ENCODE assay signal across 17 cellular contexts in genomic region chr3:264394-265156, GRCh38.
DNase-seq lines count a peak whose midpoint lies in the region; ATAC-seq, FAIRE-seq and TF ChIP-seq lines count a peak whose summit lies in the region.
"Had no signal": no experiment of that assay in that cellular context is flagged by ENCODE, and none has a peak within 500 bp of the region (broad histone marks: within the 10 kb centered on the region; RNA-seq: fewer than 3 reads in every experiment).

No MANE protein-coding gene starts in this region.

- CTCF ChIA-PET in MCF 10A (lab: Yijun Ruan, JAX): no interaction called here

- H3K4me3 ChIP-seq in breast epithelium: no peak overlapping the region

- BruUV-seq in MCF 10A (replicated peaks; lab: Mats Ljungman, UMichigan): no TSS peak

- peaks cover 4% of the 10 kb centered on the region for H3K27me3 Mint-ChIP-seq in MCF 10A (ENCODE audit: insufficient read depth, unreplicated experiment)
- H3K27me3 Mint-ChIP-seq: activated T-cell treated with anti-CD3 and anti-CD28 coated beads, Interleukin-2, amount 50 U/mL, for 24 hours had no signal

- H3K36me3 Mint-ChIP-seq in MCF 10A (ENCODE audit: insufficient read depth, unreplicated experiment): peaks cover 4% of the 10 kb centered on the region

- no peak for TF ChIP-seq POLR2A in breast epithelium (IDR thresholded peaks at IDR 0.05)

- no peak for FAIRE-seq in GM19239 (lab: Jason Lieb, UNC)
- FAIRE-seq: endometrium, G401.6, kidney had no signal

- H3K27me3 ChIP-seq in breast epithelium: no peaks in the 10 kb centered on the region

- H3K36me3 ChIP-seq in breast epithelium: no peaks in the 10 kb centered on the region

- H3K4me1 Mint-ChIP-seq in MCF 10A (ENCODE audit: insufficient read depth, unreplicated experiment): peaks cover 5% of the 10 kb centered on the region

- no peaks in the 10 kb centered on the region for H3K9me3 Mint-ChIP-seq in MCF 10A (ENCODE audit: unreplicated experiment)
- H3K9me3 Mint-ChIP-seq: activated T-cell treated with anti-CD3 and anti-CD28 coated beads, Interleukin-2, amount 50 U/mL, for 24 hours had no signal

- no peaks in the 10 kb centered on the region for H3K9me3 ChIP-seq in breast epithelium

- peak overlapping the region in 1 of 2 donors; percentile 34 for H3K27ac ChIP-seq in breast epithelium

- TF ChIP-seq CTCF in MCF 10A (IDR thresholded peaks at IDR 0.05; ENCODE audit: unreplicated experiment) (no peak), breast epithelium (IDR thresholded peaks at IDR 0.05) (no peak)

- no peak overlapping the region for H3K4me3 Mint-ChIP-seq in MCF 10A (ENCODE audit: unreplicated experiment)
- H3K4me3 Mint-ChIP-seq: activated T-cell treated with anti-CD3 and anti-CD28 coated beads, Interleukin-2, amount 50 U/mL, for 24 hours had no signal

- intact Hi-C loops in MCF 10A (cut with micrococcal nuclease): no loop called here
- intact Hi-C loops in breast epithelium (cut with DNase I; ENCODE audit: low total_unique reads): no loop called here

- POLR2A ChIA-PET in MCF 10A (lab: Yijun Ruan, JAX): no interaction called here

- peak; percentile 91 for DNase-seq in MCF 10A (ENCODE audit: unreplicated experiment)
- DNase-seq in breast epithelium (ENCODE audit: low spot score in 2 of 2): no peak
- peak; percentile 91 for DNase-seq in astrocyte of the hippocampus (ENCODE audit: low read depth, low spot score)
- DNase-seq in kidney tubule cell (ENCODE audit: low spot score): peak; percentile 94
- DNase-seq in T1000 (lab: John Stamatoyannopoulos, UW): no peak
- DNase-seq in stimulated activated CD4-positive, alpha-beta T cell treated with anti-CD3 and anti-CD28 coated beads, Interleukin-12 subunit alpha, Interleukin-12 subunit beta, amount 100 ng/mL, for 4 hours: no peak
- DNase-seq in GM19239 (ENCODE audit: insufficient read length, low spot score): no peak
- DNase-seq: ACHN; activated T-cell treated with anti-CD3 and anti-CD28 coated beads, Interleukin-2, amount 50 U/mL, for 24 hours; anterior cingulate cortex; kidney; NCI-H1417 treated with DMSO at 0.1 percent for 48 hours; stimulated activated CD4-positive, alpha-beta T cell treated with anti-CD3 and anti-CD28 coated beads, Interleukin-2, amount 100 ng/mL, for 24 hours; stimulated activated naive CD8-positive, alpha-beta T cell treated with anti-CD3 and anti-CD28 coated beads, Interleukin-15, Interleukin-2, amounts not matched to agents 100 U/mL and 50 U/mL, for 24 hours had no signal

- no peaks in the 10 kb centered on the region for H3K4me1 ChIP-seq in breast epithelium

- H3K27ac Mint-ChIP-seq in MCF 10A (ENCODE audit: low read depth, unreplicated experiment): no peak overlapping the region
- H3K27ac Mint-ChIP-seq: activated T-cell treated with anti-CD3 and anti-CD28 coated beads, Interleukin-2, amount 50 U/mL, for 24 hours had no signal

- ATAC-seq in HG02678 (IDR thresholded peaks at IDR 0.05; ENCODE audit: unreplicated experiment): no peak
- ATAC-seq: stimulated activated naive CD8-positive, alpha-beta T cell treated with anti-CD3 and anti-CD28 coated beads, Interleukin-15, Interleukin-2, amounts not matched to agents 100 U/mL and 50 U/mL, for 24 hours had no signal

Comparison
In these comparisons a context has a peak if more than half of its experiments do, and no peak if none do; other contexts are left out.
1. DNase-seq: peak in MCF 10A (single experiment), astrocyte of the hippocampus (single experiment) and kidney tubule cell (single experiment); none in breast epithelium (0 of 2), T1000 (single experiment), stimulated activated CD4-positive, alpha-beta T cell treated with anti-CD3 and anti-CD28 coated beads, Interleukin-12 subunit alpha, Interleukin-12 subunit beta, amount 100 ng/mL, for 4 hours (single experiment) and GM19239 (single experiment).